9 cellular contexts compared by ENCODE assay signal in genomic region chr21:32410916-32411315, GRCh38. TPM values are rescaled to one million over a fixed set of nuclear protein-coding genes. Genes with fewer than 3 reads are reported as not detected.
A peak's percentile ranks its signal among the peaks of the same experiment; 100 is the strongest.
DNase-seq lines count a peak whose midpoint lies in the region; ATAC-seq and TF ChIP-seq lines count a peak whose summit lies in the region.
"Had no signal": no experiment of that assay in that cellular context is flagged by ENCODE, and none has a peak within 500 bp of the region (broad histone marks: within the 10 kb centered on the region; RNA-seq: fewer than 3 reads in every experiment).

No MANE protein-coding gene starts in this region.

- no peaks in the 10 kb centered on the region for H3K79me2 ChIP-seq in neural progenitor cell (ENCODE audit: low read depth)

- peak overlapping the region; percentile 96 for H3K27ac Mint-ChIP-seq in stimulated activated naive CD8-positive, alpha-beta T cell treated with anti-CD3 and anti-CD28 coated beads, Interleukin-15, Interleukin-2, amounts not matched to agents 100 ng/mL and 50 ng/mL, for 24 hours
- H3K27ac Mint-ChIP-seq in neural progenitor cell, result no peak overlapping the region

- H4K20me1 ChIP-seq in neural progenitor cell (ENCODE audit: low read depth), result peaks cover 4% of the 10 kb centered on the region

- H3K27me3 ChIP-seq in endocrine pancreas (ENCODE audit: control insufficient read depth, insufficient read depth, low read length) (no peaks in the 10 kb centered on the region), neural progenitor cell (peaks cover 80% of the 10 kb centered on the region)

- H3K27ac ChIP-seq in neural progenitor cell, result no peak overlapping the region

- H3K9me3 ChIP-seq in endocrine pancreas (ENCODE audit: control insufficient read depth, low read length) (no peaks in the 10 kb centered on the region), neural progenitor cell (ENCODE audit: low read depth) (no peaks in the 10 kb centered on the region)

- peaks cover 41% of the 10 kb centered on the region for H3K4me1 Mint-ChIP-seq in stimulated activated naive CD8-positive, alpha-beta T cell treated with anti-CD3 and anti-CD28 coated beads, Interleukin-15, Interleukin-2, amounts not matched to agents 100 ng/mL and 50 ng/mL, for 24 hours (ENCODE audit: low read depth)
- peaks cover 26% of the 10 kb centered on the region for H3K4me1 Mint-ChIP-seq in neural progenitor cell

- no peak for DNase-seq in stimulated activated naive CD8-positive, alpha-beta T cell treated with anti-CD3 and anti-CD28 coated beads, Interleukin-15, Interleukin-2, amounts not matched to agents 100 U/mL and 50 U/mL, for 24 hours
- DNase-seq in neural progenitor cell (ENCODE audit: low spot score) (no peak), erythroblast (lab: John Stamatoyannopoulos, UW) (no peak), NCI-H524 treated with DMSO at 0.1 percent for 48 hours (lab: John Stamatoyannopoulos, UW) (no peak)
- DNase-seq: DND-41 had no signal

- H3K9ac ChIP-seq in endocrine pancreas (ENCODE audit: control insufficient read depth, insufficient read depth, low read length) (peak overlapping the region; percentile 2), neural progenitor cell (no peak overlapping the region)

- H3K27me3 Mint-ChIP-seq in stimulated activated naive CD8-positive, alpha-beta T cell treated with anti-CD3 and anti-CD28 coated beads, Interleukin-15, Interleukin-2, amounts not matched to agents 100 ng/mL and 50 ng/mL, for 24 hours, result no peaks in the 10 kb centered on the region
- peaks cover 43% of the 10 kb centered on the region for H3K27me3 Mint-ChIP-seq in neural progenitor cell (ENCODE audit: insufficient read depth, low read depth)

- peaks cover 20% of the 10 kb centered on the region for H3K36me3 Mint-ChIP-seq in stimulated activated naive CD8-positive, alpha-beta T cell treated with anti-CD3 and anti-CD28 coated beads, Interleukin-15, Interleukin-2, amounts not matched to agents 100 ng/mL and 50 ng/mL, for 24 hours (ENCODE audit: low read depth)
- H3K36me3 Mint-ChIP-seq in neural progenitor cell, result no peaks in the 10 kb centered on the region

- no peaks in the 10 kb centered on the region for H3K9me3 Mint-ChIP-seq in stimulated activated naive CD8-positive, alpha-beta T cell treated with anti-CD3 and anti-CD28 coated beads, Interleukin-15, Interleukin-2, amounts not matched to agents 100 ng/mL and 50 ng/mL, for 24 hours
- H3K9me3 Mint-ChIP-seq in neural progenitor cell, result no peaks in the 10 kb centered on the region

- no peak for ATAC-seq in stimulated activated naive CD8-positive, alpha-beta T cell treated with anti-CD3 and anti-CD28 coated beads, Interleukin-15, Interleukin-2, amounts not matched to agents 100 U/mL and 50 U/mL, for 24 hours
- no peak for ATAC-seq in HG03439 (IDR thresholded peaks at IDR 0.05; ENCODE audit: unreplicated experiment)
- ATAC-seq in GM21360 (IDR thresholded peaks at IDR 0.05; ENCODE audit: unreplicated experiment), result no peak

- no peak overlapping the region for H3K4me2 ChIP-seq in neural progenitor cell

- no peak for TF ChIP-seq POLR2A in erythroblast (IDR thresholded peaks at IDR 0.05; ENCODE audit: low read length)

- H3K4me1 ChIP-seq in endocrine pancreas (ENCODE audit: control insufficient read depth, insufficient read depth, low read length), result no peaks in the 10 kb centered on the region
- peaks cover 36% of the 10 kb centered on the region for H3K4me1 ChIP-seq in neural progenitor cell

- no peaks in the 10 kb centered on the region for H3K36me3 ChIP-seq in endocrine pancreas (ENCODE audit: control insufficient read depth, insufficient read depth, low read length)
- H3K36me3 ChIP-seq in neural progenitor cell, result no peaks in the 10 kb centered on the region

- peaks cover 49% of the 10 kb centered on the region for H3F3A ChIP-seq in neural progenitor cell (ENCODE audit: low read depth)

- H3K4me3 ChIP-seq in endocrine pancreas (ENCODE audit: control insufficient read depth, insufficient read depth, low read length), result peak overlapping the region; percentile 34
- H3K4me3 ChIP-seq in neural progenitor cell, result no peak overlapping the region

- H2AFZ ChIP-seq in neural progenitor cell (replicated peaks), result no peak overlapping the region

- peak overlapping the region; percentile 92 for H3K4me3 Mint-ChIP-seq in stimulated activated naive CD8-positive, alpha-beta T cell treated with anti-CD3 and anti-CD28 coated beads, Interleukin-15, Interleukin-2, amounts not matched to agents 100 ng/mL and 50 ng/mL, for 24 hours
- H3K4me3 Mint-ChIP-seq in neural progenitor cell, result peak overlapping the region; percentile 73

- TF ChIP-seq CTCF in neural progenitor cell (IDR thresholded peaks at IDR 0.05), result no peak

RNA-seq across cellular contexts. Expression of gene EVA1C, which starts 1.6 kb away (rescaled TPM):
- total RNA-seq in neural progenitor cell (ENCODE audit: low replicate concordance), result 0.56 and 1.2 TPM in 2 replicates

RNA-seq across cellular contexts. Expression of gene URB1, which starts 18.1 kb away (rescaled TPM):
- 7.7 and 12.2 TPM in 2 replicates for total RNA-seq in neural progenitor cell (ENCODE audit: low replicate concordance)
